In the genomic region with DNA sequence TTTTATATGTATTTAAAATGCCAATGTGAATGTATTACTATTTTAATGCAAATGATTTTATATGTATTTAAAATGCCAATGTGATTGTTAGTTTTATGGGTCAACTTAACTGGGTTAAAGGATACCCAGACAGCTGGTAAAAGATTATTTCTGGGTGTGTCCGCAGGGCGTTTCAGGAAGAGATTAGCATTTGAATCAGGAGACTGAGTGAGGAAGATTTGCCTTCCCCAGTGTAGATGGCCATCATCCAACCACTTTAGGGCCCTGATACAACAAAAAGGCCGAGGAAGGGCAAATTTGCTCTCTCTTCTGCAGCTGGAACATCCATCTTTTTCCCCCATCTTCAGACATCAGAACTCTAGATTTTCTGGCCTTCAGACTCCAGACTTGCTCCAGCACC, we compare ENCODE assay signal across 17 cellular contexts.
"Had no signal": no experiment of that assay in that cellular context is flagged by ENCODE, and none has a peak within 500 bp of the region (broad histone marks: within the 10 kb centered on the region; RNA-seq: fewer than 3 reads in every experiment).

No MANE protein-coding gene starts in this region.

- H3K27ac ChIP-seq: esophagus squamous epithelium, gastroesophageal sphincter, parathyroid adenoma, thyroid gland had no signal

- H3K27me3 ChIP-seq: gastroesophageal sphincter, thyroid gland had no signal

- H3K9me3 ChIP-seq: esophagus squamous epithelium, gastroesophageal sphincter, thyroid gland had no signal

- H3K36me3 ChIP-seq: esophagus squamous epithelium, gastroesophageal sphincter, thyroid gland had no signal

- H2AFZ ChIP-seq: parathyroid adenoma had no signal

- DNase-seq: activated CD4-positive, alpha-beta memory T cell treated with anti-CD3 and anti-CD28 coated beads for 36 hours; activated CD4-positive, alpha-beta T cell treated with anti-CD3 and anti-CD28 coated beads for 48 hours; activated effector memory CD4-positive, alpha-beta T cell treated with anti-CD3 and anti-CD28 coated beads, Interleukin-2, amount 50 U/mL, for 16 hours; activated naive CD4-positive, alpha-beta T cell treated with anti-CD3 and anti-CD28 coated beads, Interleukin-2, amount 10 ng/mL, durations not matched to agents 7 days and 5 days; activated T-cell treated with anti-CD3 and anti-CD28 coated beads for 4 hours; amygdala; cortex of kidney; endodermal cell; esophagus squamous epithelium; head of caudate nucleus; nephron progenitor cell; right cardiac atrium; stimulated activated CD4-positive, alpha-beta T cell treated with anti-CD3 and anti-CD28 coated beads, Interleukin-1b, Interleukin-23, amount 100 ng/mL, for 48 hours; substantia nigra; thyroid gland had no signal

- H3K4me3 ChIP-seq: esophagus squamous epithelium, gastroesophageal sphincter, thyroid gland had no signal

- H3K4me1 ChIP-seq: esophagus squamous epithelium, parathyroid adenoma, thyroid gland had no signal

- H3K9ac ChIP-seq: parathyroid adenoma had no signal

- H3K79me2 ChIP-seq: parathyroid adenoma had no signal
